In genomic region chr2:180416553-180417113, GRCh38 we compare ENCODE assay signal across 1 cellular context.
TF ChIP-seq lines count a peak whose summit lies in the region.

No MANE protein-coding gene starts in this region.

TF ChIP-seq in IMR-90, 13 proteins besides CTCF, POLR2A, EP300 and RAD21 (continued from another document):
- TF ChIP-seq MXI1 (IDR thresholded peaks at IDR 0.05; ENCODE audit: borderline replicate concordance, low read depth, low read length) = no peak
- no peak for TF ChIP-seq FOS (IDR thresholded peaks at IDR 0.05; ENCODE audit: low read depth, low read length)
- no peak for TF ChIP-seq BHLHE40 (IDR thresholded peaks at IDR 0.05; ENCODE audit: low read depth, low read length)
- TF ChIP-seq MAFK (IDR thresholded peaks at IDR 0.05; ENCODE audit: low read depth, low read length) = no peak
- TF ChIP-seq RFX5 (IDR thresholded peaks at IDR 0.05; ENCODE audit: low read depth, low read length) = no peak
- no peak for TF ChIP-seq SMC3 (IDR thresholded peaks at IDR 0.05; ENCODE audit: low read depth, low read length)
- no peak for TF ChIP-seq RCOR1 (IDR thresholded peaks at IDR 0.05; ENCODE audit: insufficient replicate concordance, low read length)
